ENCODE assay signal across 22 cellular contexts in the genomic region with DNA sequence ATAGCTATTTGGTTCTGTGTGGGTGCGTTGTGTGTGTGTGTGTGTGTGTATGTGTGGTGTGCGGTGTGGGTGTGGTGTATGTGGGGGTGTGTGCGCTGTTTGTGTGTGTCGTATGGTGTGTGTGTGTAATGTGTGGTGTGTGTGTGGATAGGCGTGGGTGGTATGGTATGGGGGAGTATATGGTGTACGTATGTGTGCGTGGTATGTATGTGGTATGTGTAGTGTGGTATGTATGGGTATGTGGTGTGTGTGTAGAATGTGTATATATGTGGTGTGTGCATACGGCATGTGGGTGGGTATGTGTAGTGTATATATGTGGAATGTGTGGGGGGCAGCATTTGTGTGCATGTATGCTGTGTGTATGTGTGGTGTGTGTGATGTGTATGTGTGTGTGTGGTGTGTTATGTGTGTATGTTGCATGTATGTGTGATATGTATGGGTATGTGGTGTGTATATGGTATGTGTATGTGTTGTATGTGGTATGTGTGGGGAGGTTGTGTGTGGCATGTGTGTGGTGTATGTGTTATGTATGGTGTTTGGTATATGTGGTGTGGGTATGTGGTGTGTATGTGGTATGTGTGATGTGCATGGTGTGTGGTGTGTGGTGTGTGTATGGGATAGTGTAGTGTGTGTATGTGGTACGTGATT. TPM values are rescaled to one million over a fixed set of nuclear protein-coding genes. Genes with fewer than 3 reads are reported as not detected.
"Had no signal": no experiment of that assay in that cellular context is flagged by ENCODE, and none has a peak within 500 bp of the region (broad histone marks: within the 10 kb centered on the region; RNA-seq: fewer than 3 reads in every experiment).

No MANE protein-coding gene starts in this region.

- DNase-seq: esophagus squamous epithelium; foreskin fibroblast; glutamatergic neuron; immature natural killer cell; left ventricle myocardium inferior; mesenchymal stem cell; midbrain; nephron progenitor cell; posterior cingulate gyrus; stimulated activated CD4-positive, alpha-beta T cell treated with anti-CD3 and anti-CD28 coated beads, Interleukin-4, amount 100 ng/mL, for 1 hour; stimulated activated CD8-positive, alpha-beta memory T cell treated with anti-CD3 and anti-CD28 coated beads, Interleukin-4, amount 100 ng/mL, for 48 hours; stomach; substantia nigra; transverse colon; uterus had no signal

- H3K4me3 ChIP-seq: esophagus squamous epithelium, gastroesophageal sphincter, left ventricle myocardium inferior, lung, stomach, thoracic aorta, transverse colon, uterus had no signal

- H3K4me3 Mint-ChIP-seq: dendritic cell treated with granulocyte-macrophage colony-stimulating factor and Interleukin-4, amounts not matched to agents 40 ng/mL and 50 ng/mL, for 4 days; immature natural killer cell; nephron progenitor cell; stimulated activated memory B cell treated with anti-CD40 and anti-IgM and Interleukin-4, amounts not matched to agents 10 μg/mL and 1 μg/mL and 100 μg/mL, for 72 hours had no signal

- H3K27me3 ChIP-seq: esophagus squamous epithelium, gastroesophageal sphincter, stomach, transverse colon, uterus had no signal

- H3K4me1 ChIP-seq: esophagus squamous epithelium, gastroesophageal sphincter, left ventricle myocardium inferior, stomach, transverse colon, uterus had no signal

- H3K4me1 Mint-ChIP-seq: immature natural killer cell; stimulated activated memory B cell treated with anti-CD40 and anti-IgM and Interleukin-4, amounts not matched to agents 10 μg/mL and 1 μg/mL and 100 μg/mL, for 72 hours had no signal

- H3K36me3 ChIP-seq: esophagus squamous epithelium, left ventricle myocardium inferior, thoracic aorta, transverse colon, uterus had no signal

- H3K9me3 Mint-ChIP-seq: dendritic cell treated with granulocyte-macrophage colony-stimulating factor and Interleukin-4, amounts not matched to agents 40 ng/mL and 50 ng/mL, for 4 days; immature natural killer cell; nephron progenitor cell; stimulated activated memory B cell treated with anti-CD40 and anti-IgM and Interleukin-4, amounts not matched to agents 10 μg/mL and 1 μg/mL and 100 μg/mL, for 72 hours had no signal

- H3K27ac ChIP-seq: esophagus squamous epithelium, gastroesophageal sphincter, left ventricle myocardium inferior, neutrophil, stomach, thoracic aorta, transverse colon, uterus had no signal

- H3K9me3 ChIP-seq: esophagus squamous epithelium, gastroesophageal sphincter, left ventricle myocardium inferior, neutrophil, stomach, thoracic aorta, transverse colon, uterus had no signal

- ATAC-seq: gastroesophageal sphincter; stimulated activated memory B cell treated with anti-CD40 and anti-IgM and Interleukin-4, amounts not matched to agents 10 μg/mL and 1 μg/mL and 100 μg/mL, for 72 hours had no signal

- H3K27ac Mint-ChIP-seq: dendritic cell treated with granulocyte-macrophage colony-stimulating factor and Interleukin-4, amounts not matched to agents 40 ng/mL and 50 ng/mL, for 4 days; immature natural killer cell; nephron progenitor cell; stimulated activated memory B cell treated with anti-CD40 and anti-IgM and Interleukin-4, amounts not matched to agents 10 μg/mL and 1 μg/mL and 100 μg/mL, for 72 hours had no signal

RNA-seq across cellular contexts. Expression of gene TMEM169, which starts 17.1 kb away (rescaled TPM):
- total RNA-seq: thoracic aorta had no signal
- polyA plus RNA-seq: keratinocyte had no signal
